ENCODE assay signal across 17 cellular contexts in genomic region chr1:189659731-189660130, GRCh38.
"Had no signal": no experiment of that assay in that cellular context is flagged by ENCODE, and none has a peak within 500 bp of the region (broad histone marks: within the 10 kb centered on the region; RNA-seq: fewer than 3 reads in every experiment).

No MANE protein-coding gene starts in this region.

- H3K4me1 ChIP-seq: psoas muscle, spleen, suprapubic skin, thyroid gland, uterus had no signal

- H3K27me3 ChIP-seq: hepatocyte, neutrophil, spleen, suprapubic skin, thyroid gland, uterus had no signal

- H3K27ac ChIP-seq: hepatocyte, neutrophil, psoas muscle, spleen, suprapubic skin, thyroid gland, uterus had no signal

- H3K79me2 ChIP-seq: hepatocyte had no signal

- H3K4me2 ChIP-seq: hepatocyte had no signal

- H3K4me3 ChIP-seq: hepatocyte, psoas muscle, spleen, suprapubic skin, thyroid gland, uterus had no signal

- H3K9me3 ChIP-seq: neutrophil, psoas muscle, spleen, suprapubic skin, thyroid gland, uterus had no signal

- H3K36me3 ChIP-seq: neutrophil, spleen, suprapubic skin, thyroid gland, uterus had no signal

- DNase-seq: effector memory CD8-positive, alpha-beta T cell; erythroblast; foreskin melanocyte; head of caudate nucleus; naive thymus-derived CD4-positive, alpha-beta T cell; psoas muscle; spleen; stimulated activated CD4-positive, alpha-beta T cell treated with anti-CD3 and anti-CD28 coated beads, Interleukin-15, amount 100 ng/mL, for 24 hours; stimulated activated CD4-positive, alpha-beta T cell treated with anti-CD3 and anti-CD28 coated beads, Interleukin-1b, Interleukin-23, amount 100 ng/mL, for 48 hours; stimulated activated CD4-positive, alpha-beta T cell treated with anti-CD3 and anti-CD28 coated beads, Interleukin-4, amount 100 ng/mL, for 24 hours; stimulated activated naive CD4-positive, alpha-beta T cell; thyroid gland; uterus had no signal

- H2AFZ ChIP-seq: hepatocyte had no signal

- ATAC-seq: effector memory CD8-positive, alpha-beta T cell; naive thymus-derived CD4-positive, alpha-beta T cell; psoas muscle; sciatic nerve had no signal
